ENCODE assay signal across 23 cellular contexts in genomic region chr15:65335278-65336055, GRCh38. TPM values are rescaled to one million over a fixed set of nuclear protein-coding genes. Genes with fewer than 3 reads are reported as not detected.
DNase-seq lines count a peak whose midpoint lies in the region; ATAC-seq, FAIRE-seq and TF ChIP-seq lines count a peak whose summit lies in the region.
"Had no signal": no experiment of that assay in that cellular context is flagged by ENCODE, and none has a peak within 500 bp of the region (broad histone marks: within the 10 kb centered on the region; RNA-seq: fewer than 3 reads in every experiment).

No MANE protein-coding gene starts in this region.

- H3K9me3 ChIP-seq in SK-N-SH, result no peaks in the 10 kb centered on the region
- H3K9me3 ChIP-seq in H1 (ENCODE audit: insufficient read depth in 2 of 2, low read depth in 1 of 2, low read length in 1 of 2), result no peaks in the 10 kb centered on the region
- no peaks in the 10 kb centered on the region for H3K9me3 ChIP-seq in gastroesophageal sphincter
- H3K9me3 ChIP-seq: Peyer's patch had no signal

- no peak overlapping the region for H3K14ac ChIP-seq in H1 (ENCODE audit: insufficient read length)

- peak overlapping the region; percentile 9; the same call in 1 of the 2 replicates for H2BK5ac ChIP-seq in H1 (ENCODE audit: low read depth, low read length)

- H3K36me3 ChIP-seq in SK-N-SH (replicated peaks in 1 of 2; ENCODE audit: control insufficient read depth in 1 of 2, insufficient read depth in 2 of 2, low read length in 1 of 2), result no peaks in the 10 kb centered on the region
- no peaks in the 10 kb centered on the region; a peak in 2 of 8 replicates for H3K36me3 ChIP-seq in H1 (ENCODE audit: control insufficient read depth in 2 of 4, insufficient read depth in 4 of 4, low read length in 3 of 4)
- no peaks in the 10 kb centered on the region for H3K36me3 ChIP-seq in gastroesophageal sphincter
- H3K36me3 ChIP-seq: Peyer's patch had no signal

- H4K91ac ChIP-seq in H1 (replicated peaks; ENCODE audit: insufficient read length, low read length), result peak overlapping the region; percentile 52

- CTCF ChIA-PET in SK-N-SH (lab: Yijun Ruan, JAX) (interaction anchor here (0.6 to 7.7 kb wide), 5 partner anchors 9 to 146 kb away, joined by 3 to 57 read pairs (median 5); no protein-coding TSS in a partner anchor), H1 (lab: Charles Lee; ENCODE audit: partially characterized antibody) (interaction anchor here (0.6 to 5.5 kb wide), 17 partner anchors 9 to 86 kb away, joined by 3 to 50 read pairs (median 4); no protein-coding TSS in a partner anchor)

- H2BK15ac ChIP-seq in H1 (ENCODE audit: low read length), result peak overlapping the region; percentile 93

- H3K4me3 ChIP-seq in SK-N-SH (ENCODE audit: low read depth in 2 of 2, low read length in 1 of 2) (no peak overlapping the region), H1 (ENCODE audit: extremely low read depth in 1 of 4, insufficient read depth in 2 of 4, low read depth in 3 of 4, low read length in 4 of 4) (no peak overlapping the region), gastroesophageal sphincter (no peak overlapping the region)
- H3K4me3 ChIP-seq: Peyer's patch had no signal

- no peak overlapping the region for H2BK120ac ChIP-seq in H1 (replicated peaks; ENCODE audit: low read depth, low read length)

- H3K27me3 ChIP-seq in SK-N-SH (ENCODE audit: insufficient read depth) (no peaks in the 10 kb centered on the region), H1 (replicated peaks in 1 of 4; ENCODE audit: control insufficient read depth in 3 of 4, extremely low read depth in 1 of 4, insufficient read depth in 3 of 4, low read length in 3 of 4) (no peaks in the 10 kb centered on the region), gastroesophageal sphincter (peaks cover 15% of the 10 kb centered on the region)
- H3K27me3 ChIP-seq: Peyer's patch had no signal

- TF ChIP-seq EP300 in SK-N-SH (IDR thresholded peaks at IDR 0.05; ENCODE audit: borderline replicate concordance in 1 of 2, low read depth in 1 of 2, low read length in 1 of 2) (no peak), H1 (IDR thresholded peaks at IDR 0.05; ENCODE audit: borderline replicate concordance in 1 of 2, low read depth in 2 of 2, low read length in 2 of 2) (no peak), gastroesophageal sphincter (IDR thresholded peaks at IDR 0.05) (no peak)

- H3K23me2 ChIP-seq in H1 (ENCODE audit: low read depth, low read length), result no peaks in the 10 kb centered on the region

- H3K4me1 ChIP-seq in SK-N-SH (ENCODE audit: control insufficient read depth in 1 of 2, insufficient read depth in 2 of 2, low read depth in 1 of 2, low read length in 1 of 2) (peaks cover 0 to 44% of the 10 kb centered on the region in 2 experiments; a peak in 1 of 4 replicates), H1 (replicated peaks in 1 of 4; ENCODE audit: control insufficient read depth in 3 of 4, insufficient read depth in 4 of 4, low read length in 3 of 4) (peaks cover 20 to 48% (median 37%) of the 10 kb centered on the region in 4 experiments), gastroesophageal sphincter (no peaks in the 10 kb centered on the region)

- H3K4me3 Mint-ChIP-seq in nephron progenitor cell, result peak overlapping the region; percentile 15
- H3K4me3 Mint-ChIP-seq: CD4-positive, alpha-beta T cell had no signal

- no peak overlapping the region for H4K5ac ChIP-seq in H1 (ENCODE audit: insufficient read length, low read depth, low read length)

- H3K27ac ChIP-seq in SK-N-SH (ENCODE audit: low read depth in 2 of 2, low read length in 1 of 2), result no peak overlapping the region
- H3K27ac ChIP-seq in H1 (ENCODE audit: low read depth, low read length), result no peak overlapping the region
- H3K27ac ChIP-seq in gastroesophageal sphincter, result no peak overlapping the region
- H3K27ac ChIP-seq: 22Rv1, HL-60, Peyer's patch had no signal

- H3K9me3 Mint-ChIP-seq in nephron progenitor cell, result no peaks in the 10 kb centered on the region
- H3K9me3 Mint-ChIP-seq: CD4-positive, alpha-beta T cell had no signal

- no peaks in the 10 kb centered on the region for H3F3A ChIP-seq in SK-N-SH (replicated peaks; ENCODE audit: insufficient read depth)

- TF ChIP-seq POLR2A in H1 (IDR thresholded peaks at IDR 0.05; ENCODE audit: control extremely low read depth in 1 of 2, low read depth in 2 of 2, low read length in 2 of 2), result no peak
- no peak for TF ChIP-seq POLR2A in gastroesophageal sphincter (IDR thresholded peaks at IDR 0.05)

- H3K79me2 ChIP-seq in SK-N-SH (ENCODE audit: insufficient read depth), result no peaks in the 10 kb centered on the region
- H3K79me2 ChIP-seq in H1 (ENCODE audit: control insufficient read depth in 1 of 2, insufficient read depth in 2 of 2, low read length in 2 of 2), result no peaks in the 10 kb centered on the region

- DNase-seq in SK-N-SH (peak; percentile 5), H1 (ENCODE audit: low read depth in 1 of 2, low spot score in 2 of 2) (no peak), nephron progenitor cell (no peak), urothelium cell line (ENCODE audit: low spot score) (no peak), left lobe of liver (ENCODE audit: low spot score) (no peak)
- DNase-seq: CD4-positive, alpha-beta T cell; DMS153; GDM1; MM.1S; NCI-H1092; NCI-H1436 treated with DMSO at 0.1 percent for 48 hours; NCI-H2081 treated with DMSO at 0.1 percent for 48 hours; NCI-H446 treated with DMSO at 0.1 percent for 48 hours; Peyer's patch had no signal

- H2AK5ac ChIP-seq in H1 (ENCODE audit: low read depth, low read length), result peak overlapping the region; percentile 4

- no peak for ATAC-seq in SK-N-SH treated with all-trans-retinoic acid at 6 μM for 48 hours
- ATAC-seq in gastroesophageal sphincter, result no peak
- no peak for ATAC-seq in left lobe of liver
- no peak for ATAC-seq in HG02938 (IDR thresholded peaks at IDR 0.05; ENCODE audit: unreplicated experiment)

- no peak overlapping the region for H3K4ac ChIP-seq in H1 (replicated peaks; ENCODE audit: insufficient read length, low read depth, low read length)

- peak overlapping the region; percentile 81 for H3K27ac Mint-ChIP-seq in nephron progenitor cell
- H3K27ac Mint-ChIP-seq: CD4-positive, alpha-beta T cell had no signal

- H3K9ac ChIP-seq in SK-N-SH (no peak overlapping the region), H1 (replicated peaks in 1 of 4; ENCODE audit: extremely low read depth in 1 of 4, low read depth in 3 of 4, low read length in 3 of 4) (no peak overlapping the region)

- H3K4me2 ChIP-seq in SK-N-SH (no peak overlapping the region), H1 (ENCODE audit: insufficient read depth in 1 of 2, low read depth in 2 of 2, low read length in 2 of 2) (peak overlapping the region in 1 of 2 experiments; percentile 6; a peak in 1 of 4 replicates)

- FAIRE-seq in H1 (lab: Jason Lieb, UNC) (no peak), urothelium cell line (lab: Jason Lieb, UNC) (peak; percentile 61)
- FAIRE-seq: HTR-8/SVneo had no signal

- H2BK12ac ChIP-seq in H1 (ENCODE audit: low read depth, low read length), result peak overlapping the region; percentile 4; the same call in 1 of the 2 replicates

- no peaks in the 10 kb centered on the region for H3K9me2 ChIP-seq in SK-N-SH

- peaks cover 7% of the 10 kb centered on the region for H3K79me1 ChIP-seq in H1 (ENCODE audit: low read depth, low read length)

- no peaks in the 10 kb centered on the region for H4K20me1 ChIP-seq in SK-N-SH (ENCODE audit: insufficient read depth)
- H4K20me1 ChIP-seq in H1 (replicated peaks in 1 of 2; ENCODE audit: control insufficient read depth in 1 of 2, insufficient read depth in 2 of 2, low read length in 2 of 2), result peaks cover 4 to 8% of the 10 kb centered on the region in 2 experiments

- WGBS in SK-N-SH (ENCODE audit: low lambda C conversion rate), result 79% methylated on average over 15 of the region's 19 CpGs
- WGBS in H1 (ENCODE audit: extremely low coverage in 1 of 2, insufficient coverage in 1 of 2, insufficient read length in 1 of 2, insufficient replicate concordance in 2 of 2, low coverage in 1 of 2, low lambda C conversion rate in 2 of 2, missing lambda C conversion rate in 1 of 2), 2 experiments, result 93% methylated on average over 19 of the region's 19 CpGs; no CpG with 5 or more reads in 1 of the 2 experiments
- WGBS in gastroesophageal sphincter (ENCODE audit: low coverage in 1 of 2), 2 donors, result 98 to 100% methylated on average over 2 to 5 of the region's 19 CpGs

- no peak overlapping the region for H3K56ac ChIP-seq in H1 (replicated peaks; ENCODE audit: insufficient read length, low read depth, low read length)

- no peak overlapping the region for H3K23ac ChIP-seq in H1 (ENCODE audit: insufficient read length)

- peak overlapping the region; percentile 93; the same call in 1 of the 2 replicates for H3K18ac ChIP-seq in H1 (ENCODE audit: extremely low read depth, low read length)

- no peak overlapping the region for H4K8ac ChIP-seq in H1 (ENCODE audit: extremely low read depth, insufficient read depth, low read length)

- H2AFZ ChIP-seq in SK-N-SH (ENCODE audit: low read depth) (no peak overlapping the region), H1 (ENCODE audit: low read length) (no peak overlapping the region)

- TF ChIP-seq RAD21 in SK-N-SH (IDR thresholded peaks at IDR 0.05; ENCODE audit: low read length), result no peak
- no peak for TF ChIP-seq RAD21 in H1 (IDR thresholded peaks at IDR 0.05 in 1 of 2, conservative IDR thresholded peaks at IDR 0.05 in 1 of 2; ENCODE audit: low read depth in 2 of 2, low read length in 2 of 2)

- POLR2A ChIA-PET in SK-N-SH (lab: Yijun Ruan, JAX) (no interaction called here), H1 (lab: Charles Lee; ENCODE audit: partially characterized antibody) (interaction anchor here (0.6 to 3.7 kb wide), 12 partner anchors 9 to 173 kb away, joined by 3 to 20 read pairs (median 4); partner anchors contain the start of genes IGDCC3 and RNU5B-1)

- TF ChIP-seq CTCF in SK-N-SH (IDR thresholded peaks at IDR 0.05) (no peak), H1 (IDR thresholded peaks at IDR 0.05; ENCODE audit: control extremely low read depth in 1 of 3, insufficient read depth in 1 of 3, low read depth in 1 of 3, low read length in 3 of 3) (no peak), nephron progenitor cell (IDR thresholded peaks at IDR 0.05) (no peak), gastroesophageal sphincter (IDR thresholded peaks at IDR 0.05) (no peak)

- peaks cover 7% of the 10 kb centered on the region for H3K27me3 Mint-ChIP-seq in nephron progenitor cell (ENCODE audit: low read depth, poor library complexity)

- H3K4me1 Mint-ChIP-seq in nephron progenitor cell, result peaks cover 97% of the 10 kb centered on the region

- peak overlapping the region; percentile 66; the same call in 1 of the 2 replicates for H2BK20ac ChIP-seq in H1 (ENCODE audit: low read length)

- H3K36me3 Mint-ChIP-seq in nephron progenitor cell (ENCODE audit: low read depth), result peaks cover 18% of the 10 kb centered on the region

RNA-seq across cellular contexts. Expression of gene RNU5B-1, which starts 31.0 kb away (rescaled TPM):
- polyA plus RNA-seq in SK-N-SH (2012; rRNA removed) (not detected in 2 replicates), H1 (2011; rRNA removed) (not detected in 2 replicates)
- not detected in 2 replicates for polyA plus RNA-seq in SK-N-SH (2012; cell fraction: cytosol; rRNA removed)
- polyA plus RNA-seq in SK-N-SH (2012; cell fraction: nucleus; rRNA removed), result not detected in 2 replicates
- total RNA-seq in H1 (2021; fragmentation: NEBNext Ultra II Directional; extraction: Animal tissue kit (Norgen Biotek cat#: 25700)), result not detected in 2 replicates
- not detected for polyA plus RNA-seq in H1 (2011; cell fraction: cytosol; rRNA removed)
- polyA plus RNA-seq in H1 (2011; cell fraction: nucleus; rRNA removed), result not detected
- polyA plus RNA-seq in H1 (2012, experiment 1 of 2), result not detected in 4 replicates
- not detected for polyA plus RNA-seq in H1 (2012, experiment 2 of 2)
- polyA plus RNA-seq in H1 (2013, experiment 1 of 2), result not detected
- polyA plus RNA-seq in H1 (2013, experiment 2 of 2), result not detected
- polyA minus RNA-seq in H1 (2011; rRNA and poly(A)+ RNA removed), result under 0.01 TPM in 2 replicates
- 649 TPM for polyA minus RNA-seq in H1 (2011; cell fraction: cytosol; rRNA and poly(A)+ RNA removed)
- under 0.01 TPM for polyA minus RNA-seq in H1 (2011; cell fraction: nucleus; rRNA and poly(A)+ RNA removed)
- total RNA-seq in gastroesophageal sphincter (not detected), left lobe of liver (not detected)
- total RNA-seq: Daoy, H7, LHCN-M2, Peyer's patch had no signal

RNA-seq across cellular contexts. Expression of gene RNU5A-1, which starts 39.6 kb away (rescaled TPM):
- not detected in 2 replicates for polyA plus RNA-seq in SK-N-SH (2012; rRNA removed)
- not detected in 2 replicates for polyA plus RNA-seq in SK-N-SH (2012; cell fraction: cytosol; rRNA removed)
- polyA plus RNA-seq in SK-N-SH (2012; cell fraction: nucleus; rRNA removed), result not detected in 2 replicates
- total RNA-seq in H1 (2021; fragmentation: NEBNext Ultra II Directional; extraction: Animal tissue kit (Norgen Biotek cat#: 25700)), result not detected in 2 replicates
- not detected in 2 replicates for polyA plus RNA-seq in H1 (2011; rRNA removed)
- not detected for polyA plus RNA-seq in H1 (2011; cell fraction: cytosol; rRNA removed)
- polyA plus RNA-seq in H1 (2011; cell fraction: nucleus; rRNA removed), result not detected
- polyA plus RNA-seq in H1 (2012, experiment 1 of 2), result not detected in 4 replicates
- not detected for polyA plus RNA-seq in H1 (2012, experiment 2 of 2)
- polyA plus RNA-seq in H1 (2013, experiment 1 of 2), result not detected
- not detected for polyA plus RNA-seq in H1 (2013, experiment 2 of 2)
- under 0.01 TPM in 2 replicates for polyA minus RNA-seq in H1 (2011; rRNA and poly(A)+ RNA removed)
- not detected for polyA minus RNA-seq in H1 (2011; cell fraction: cytosol; rRNA and poly(A)+ RNA removed)
- polyA minus RNA-seq in H1 (2011; cell fraction: nucleus; rRNA and poly(A)+ RNA removed), result under 0.01 TPM
- not detected for total RNA-seq in gastroesophageal sphincter
- not detected for total RNA-seq in left lobe of liver
- total RNA-seq: CD4-positive, alpha-beta T cell; Daoy; H7; LHCN-M2; Peyer's patch had no signal

RNA-seq across cellular contexts. Expression of gene IGDCC3, which starts 42.3 kb away (rescaled TPM):
- polyA plus RNA-seq in SK-N-SH (2012; rRNA removed), result 0.37 and 0.43 TPM in 2 replicates
- polyA plus RNA-seq in SK-N-SH (2012; cell fraction: cytosol; rRNA removed), result 0.22 and 0.23 TPM in 2 replicates
- 1.2 TPM in 2 replicates for polyA plus RNA-seq in SK-N-SH (2012; cell fraction: nucleus; rRNA removed)
- total RNA-seq in H1 (2021; fragmentation: NEBNext Ultra II Directional; extraction: Animal tissue kit (Norgen Biotek cat#: 25700)), result 45.7 and 45.9 TPM in 2 replicates
- 26.8 and 42.3 TPM in 2 replicates for polyA plus RNA-seq in H1 (2011; rRNA removed)
- polyA plus RNA-seq in H1 (2011; cell fraction: cytosol; rRNA removed), result 23.3 TPM
- 49.4 TPM for polyA plus RNA-seq in H1 (2011; cell fraction: nucleus; rRNA removed)
- 26.5 to 37.1 TPM (median 35.2 TPM) in 4 replicates for polyA plus RNA-seq in H1 (2012, experiment 1 of 2)
- 29.5 TPM for polyA plus RNA-seq in H1 (2012, experiment 2 of 2)
- 57.5 TPM for polyA plus RNA-seq in H1 (2013, experiment 1 of 2)
- 60.3 TPM for polyA plus RNA-seq in H1 (2013, experiment 2 of 2)
- 22.4 and 28.5 TPM in 2 replicates for polyA minus RNA-seq in H1 (2011; rRNA and poly(A)+ RNA removed)
- 26.4 TPM for polyA minus RNA-seq in H1 (2011; cell fraction: cytosol; rRNA and poly(A)+ RNA removed)
- polyA minus RNA-seq in H1 (2011; cell fraction: nucleus; rRNA and poly(A)+ RNA removed), result 23.6 TPM
- total RNA-seq in gastroesophageal sphincter, result under 1 TPM in 1 of 4 donors, not detected in 3; 0.13 TPM
- total RNA-seq in left lobe of liver, result 0.23 TPM
- total RNA-seq: CD4-positive, alpha-beta T cell; Daoy; LHCN-M2; Peyer's patch had no signal

RNA-seq across cellular contexts. Expression of gene PARP16, which starts 48.8 kb away (rescaled TPM):
- 6.3 and 6.5 TPM in 2 replicates for polyA plus RNA-seq in SK-N-SH (2012; rRNA removed)
- 6.0 and 7.8 TPM in 2 replicates for polyA plus RNA-seq in SK-N-SH (2012; cell fraction: cytosol; rRNA removed)
- polyA plus RNA-seq in SK-N-SH (2012; cell fraction: nucleus; rRNA removed), result 6.0 and 8.5 TPM in 2 replicates
- total RNA-seq in H1 (2021; fragmentation: NEBNext Ultra II Directional; extraction: Animal tissue kit (Norgen Biotek cat#: 25700)), result 3.7 and 5.0 TPM in 2 replicates
- 3.7 and 3.8 TPM in 2 replicates for polyA plus RNA-seq in H1 (2011; rRNA removed)
- polyA plus RNA-seq in H1 (2011; cell fraction: cytosol; rRNA removed), result 4.1 TPM
- 3.2 TPM for polyA plus RNA-seq in H1 (2011; cell fraction: nucleus; rRNA removed)
- polyA plus RNA-seq in H1 (2012, experiment 1 of 2), result 4.0 to 4.4 TPM (median 4.1 TPM) in 4 replicates
- 4.1 TPM for polyA plus RNA-seq in H1 (2012, experiment 2 of 2)
- 3.3 TPM for polyA plus RNA-seq in H1 (2013, experiment 1 of 2)
- 3.8 TPM for polyA plus RNA-seq in H1 (2013, experiment 2 of 2)
- 4.2 and 4.4 TPM in 2 replicates for polyA minus RNA-seq in H1 (2011; rRNA and poly(A)+ RNA removed)
- 4.0 TPM for polyA minus RNA-seq in H1 (2011; cell fraction: cytosol; rRNA and poly(A)+ RNA removed)
- polyA minus RNA-seq in H1 (2011; cell fraction: nucleus; rRNA and poly(A)+ RNA removed), result 7.2 TPM
- total RNA-seq in gastroesophageal sphincter, result 10 to 100 TPM; 10.1 to 21.7 (median 14.1) TPM
- total RNA-seq in left lobe of liver, result 9.8 TPM

Comparison
In these comparisons a context has a peak if more than half of its experiments do, and no peak if none do; other contexts are left out.
1. RNA of gene IGDCC3, which starts 42.3 kb away (total RNA-seq): 45.7 to 45.9 TPM in H1; 0.23 TPM in left lobe of liver (single experiment) and 0.13 TPM in gastroesophageal sphincter; every median in the first group is over 10 times any median in the second.